In genomic region chr19:15419413-15420025, GRCh38 we compare ENCODE assay signal across 1 cellular context.
TF ChIP-seq lines count a peak whose summit lies in the region.

No MANE protein-coding gene starts in this region.

TF ChIP-seq in GM12878, 131 proteins besides CTCF, POLR2A, EP300 and RAD21:
- TF ChIP-seq GABPA (IDR thresholded peaks at IDR 0.05; ENCODE audit: low read depth) (no peak), MYC (IDR thresholded peaks at IDR 0.05; ENCODE audit: insufficient read depth, insufficient read length, insufficient replicate concordance, low read length, severe bottlenecking) (no peak), MTA3 (IDR thresholded peaks at IDR 0.05; ENCODE audit: borderline replicate concordance, low read length) (peak; percentile 84; the same call in 1 of the 2 replicates), CHD2 (IDR thresholded peaks at IDR 0.05; ENCODE audit: borderline replicate concordance, low read depth, low read length) (no peak), POLR2AphosphoS5 (IDR thresholded peaks at IDR 0.05; ENCODE audit: low read length) (no peak), MTA2 (IDR thresholded peaks at IDR 0.05; ENCODE audit: low read depth) (0 out of 2 replicates have a peak, but pooled peaks have one; percentile 16), NR2F1 (conservative IDR thresholded peaks at IDR 0.05) (no peak), RELB (IDR thresholded peaks at IDR 0.05; ENCODE audit: low read depth) (0 out of 2 replicates have a peak, but pooled peaks have one; percentile 1), JUND (IDR thresholded peaks at IDR 0.05; ENCODE audit: low read depth, low read length) (no peak), KDM1A (IDR thresholded peaks at IDR 0.05; ENCODE audit: borderline replicate concordance) (no peak), MXI1 (IDR thresholded peaks at IDR 0.05; ENCODE audit: low read depth, low read length) (0 out of 2 replicates have a peak, but pooled peaks have one; percentile 20), WRNIP1 (IDR thresholded peaks at IDR 0.05; ENCODE audit: borderline replicate concordance, low read depth, low read length) (no peak), GATAD2B (conservative IDR thresholded peaks at IDR 0.05; ENCODE audit: low read depth) (no peak), IRF4 (IDR thresholded peaks at IDR 0.05; ENCODE audit: low read depth, low read length) (no peak)
